Comparison of ENCODE assay signal across 8 cellular contexts in the genomic region with DNA sequence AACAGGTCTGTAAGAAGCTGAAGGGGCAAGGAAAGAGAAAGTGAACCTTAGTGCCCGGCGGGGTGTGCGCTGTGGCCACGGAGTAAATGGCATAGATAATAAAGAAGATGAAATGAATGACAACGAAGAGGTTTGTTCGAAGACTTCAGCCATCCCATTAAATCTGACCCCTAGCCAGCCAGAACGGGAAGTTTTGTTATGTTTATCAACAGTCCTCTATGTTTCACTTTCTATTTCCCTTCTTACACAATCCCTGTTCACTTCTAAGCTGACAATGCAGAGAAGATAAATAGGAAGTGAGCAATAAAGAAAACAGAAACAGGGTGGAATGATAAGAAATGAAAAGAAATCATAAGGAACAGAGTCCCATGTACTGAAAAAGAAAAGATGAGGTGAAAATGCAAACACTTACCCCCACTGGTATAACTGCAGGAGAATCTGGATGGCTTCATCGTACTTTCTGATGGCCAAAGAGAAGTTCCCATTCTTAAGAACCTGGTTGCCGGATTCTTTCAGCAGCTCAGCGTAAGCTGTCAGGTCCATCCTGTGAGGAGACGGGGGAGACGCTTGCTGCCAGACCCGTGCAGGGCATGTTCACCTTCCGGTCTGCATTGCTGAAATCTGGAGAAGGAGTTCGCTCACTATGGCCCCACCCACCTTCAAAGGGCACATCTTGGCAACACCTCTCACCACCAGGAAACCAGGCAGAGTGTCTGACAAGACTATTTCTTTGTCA. TPM values are rescaled to one million over a fixed set of nuclear protein-coding genes. Genes with fewer than 3 reads are reported as not detected.
DNase-seq lines count a peak whose midpoint lies in the region; ATAC-seq and TF ChIP-seq lines count a peak whose summit lies in the region.

No MANE protein-coding gene starts in this region.

- no peaks in the 10 kb centered on the region for H3K9me3 Mint-ChIP-seq in chondrocyte (ENCODE audit: low read depth)

- peak overlapping the region; percentile 70 for H3K4me3 ChIP-seq in Karpas-422 (ENCODE audit: low read length)

- no peaks in the 10 kb centered on the region for H4K20me1 ChIP-seq in Karpas-422 (ENCODE audit: insufficient read depth, low read depth, low read length)

- 0 out of 2 replicates have a peak, but pooled peaks cover 3% of the 10 kb centered on the region for H3K36me3 ChIP-seq in Karpas-422 (ENCODE audit: insufficient read depth, low read length)

- H3K36me3 Mint-ChIP-seq in chondrocyte (ENCODE audit: low read depth), result peaks cover 4% of the 10 kb centered on the region

- peak overlapping the region; percentile 67 for H3K27ac Mint-ChIP-seq in chondrocyte (ENCODE audit: unreplicated experiment)

- TF ChIP-seq CTCF in chondrocyte (IDR thresholded peaks at IDR 0.05), result no peak

- H3K4me1 Mint-ChIP-seq in chondrocyte (ENCODE audit: low read depth), result peaks cover 23% of the 10 kb centered on the region

- DNase-seq in Karpas-422, result peak; percentile 89
- peak; percentile 55 for DNase-seq in activated CD4-positive, alpha-beta T cell treated with anti-CD3 and anti-CD28 coated beads for 1 hour
- DNase-seq in chondrocyte (ENCODE audit: low spot score), result no peak
- peak; percentile 78 for DNase-seq in medulla oblongata (ENCODE audit: extremely low spot score)
- DNase-seq in stimulated activated CD8-positive, alpha-beta memory T cell treated with anti-CD3 and anti-CD28 coated beads, Interleukin-7, amount 100 ng/mL, for 24 hours (ENCODE audit: low read depth), result peak; percentile 24
- no peak for DNase-seq in NCI-H69 (lab: John Stamatoyannopoulos, UW)
- DNase-seq in DMS 273 treated with DMSO at 0.1 percent for 48 hours (lab: John Stamatoyannopoulos, UW), result no peak

- H3K27me3 ChIP-seq in Karpas-422 (ENCODE audit: low read length), result no peaks in the 10 kb centered on the region

- peak overlapping the region; percentile 80 for H3K27ac ChIP-seq in Karpas-422 (ENCODE audit: low read length)

- no peak overlapping the region for H2AFZ ChIP-seq in Karpas-422 (ENCODE audit: low read length)

- peak overlapping the region; percentile 44 for H3K4me3 Mint-ChIP-seq in chondrocyte (ENCODE audit: unreplicated experiment)

- H3K4me2 ChIP-seq in Karpas-422 (ENCODE audit: low read depth, low read length, poor library complexity, severe bottlenecking), result peak overlapping the region; percentile 87

- H3K9me2 ChIP-seq in Karpas-422 (replicated peaks; ENCODE audit: insufficient read depth, low read length), result no peaks in the 10 kb centered on the region

- peak overlapping the region; percentile 68 for H3K9ac ChIP-seq in Karpas-422 (ENCODE audit: low read length)

- H3K4me1 ChIP-seq in Karpas-422 (ENCODE audit: low read length), result peaks cover 65% of the 10 kb centered on the region

- peaks cover 69% of the 10 kb centered on the region for H3K79me2 ChIP-seq in Karpas-422 (ENCODE audit: low read length)

- peak; percentile 29 for ATAC-seq in GM19023 (IDR thresholded peaks at IDR 0.05; ENCODE audit: unreplicated experiment)

- no peaks in the 10 kb centered on the region for H3K9me3 ChIP-seq in Karpas-422 (ENCODE audit: low read length)

- no peaks in the 10 kb centered on the region for H3K27me3 Mint-ChIP-seq in chondrocyte (ENCODE audit: low read depth)

RNA-seq across cellular contexts. Expression of gene TRANK1, which starts 36.8 kb away (rescaled TPM):
- 83.4 and 123 TPM in 2 replicates for total RNA-seq in Karpas-422 (2014; rRNA removed; shearing (Covaris generic); ENCODE audit: low replicate concordance)
- 16.3 to 21.6 TPM (median 18.5 TPM) in 3 replicates for total RNA-seq in chondrocyte

Comparison
In these comparisons a context has a peak if more than half of its experiments do, and no peak if none do; other contexts are left out.
1. DNase-seq: peak in Karpas-422 (single experiment), activated CD4-positive, alpha-beta T cell treated with anti-CD3 and anti-CD28 coated beads for 1 hour (single experiment), medulla oblongata (single experiment) and stimulated activated CD8-positive, alpha-beta memory T cell treated with anti-CD3 and anti-CD28 coated beads, Interleukin-7, amount 100 ng/mL, for 24 hours (single experiment); none in chondrocyte (single experiment), NCI-H69 (single experiment) and DMS 273 treated with DMSO at 0.1 percent for 48 hours (single experiment).